ENCODE assay signal across 28 cellular contexts in genomic region chr22:30336752-30337460, GRCh38. TPM values are rescaled to one million over a fixed set of nuclear protein-coding genes. Genes with fewer than 3 reads are reported as not detected.
DNase-seq lines count a peak whose midpoint lies in the region; ATAC-seq and TF ChIP-seq lines count a peak whose summit lies in the region.
"Had no signal": no experiment of that assay in that cellular context is flagged by ENCODE, and none has a peak within 500 bp of the region (broad histone marks: within the 10 kb centered on the region; RNA-seq: fewer than 3 reads in every experiment).

No MANE protein-coding gene starts in this region.

- no peaks in the 10 kb centered on the region for H3K27me3 Mint-ChIP-seq in activated naive CD4-positive, alpha-beta T cell treated with anti-CD3 and anti-CD28 coated beads, Interleukin-2, amount 50 U/mL, for 24 hours

- WGBS in thyroid gland, 2 donors = 84 to 96% methylated on average over 4 of the region's 4 CpGs

- ATAC-seq in HG02840 (IDR thresholded peaks at IDR 0.05; ENCODE audit: low FRiP score, unreplicated experiment) = no peak
- ATAC-seq: GM12878; SK-N-SH treated with all-trans-retinoic acid at 6 μM for 48 hours; stimulated activated effector memory CD8-positive, alpha-beta T cell treated with anti-CD3 and anti-CD28 coated beads, Interleukin-12 subunit alpha, Interleukin-12 subunit beta, amount 100 ng/mL, for 72 hours had no signal

- no peak overlapping the region for H3K27ac ChIP-seq in thyroid gland
- H3K27ac ChIP-seq: BLaER1 treated with 17β-estradiol and CSF1 and Interleukin-3, amounts not matched to agents 10 nM and 100 nM; RWPE1; testis; uterus; WERI-Rb-1 had no signal

- H3K27ac Mint-ChIP-seq in activated naive CD4-positive, alpha-beta T cell treated with anti-CD3 and anti-CD28 coated beads, Interleukin-2, amount 50 U/mL, for 24 hours = peak overlapping the region; percentile 62

- H3K36me3 ChIP-seq in thyroid gland = peaks cover 91 to 92% of the 10 kb centered on the region in 2 donors
- H3K36me3 ChIP-seq: uterus had no signal

- no peaks in the 10 kb centered on the region for H3K9me3 ChIP-seq in thyroid gland
- H3K9me3 ChIP-seq: BLaER1 treated with 17β-estradiol and CSF1 and Interleukin-3, amounts not matched to agents 10 nM and 100 nM; testis; uterus had no signal

- no peak overlapping the region for H3K4me3 ChIP-seq in thyroid gland (replicated peaks in 1 of 3)
- H3K4me3 ChIP-seq: BLaER1 treated with 17β-estradiol and CSF1 and Interleukin-3, amounts not matched to agents 10 nM and 100 nM; dorsolateral prefrontal cortex; GM12878; smooth muscle cell; testis; uterus had no signal

- no peak for TF ChIP-seq POLR2A in thyroid gland (IDR thresholded peaks at IDR 0.05)

- no peaks in the 10 kb centered on the region for H3K9me3 Mint-ChIP-seq in activated naive CD4-positive, alpha-beta T cell treated with anti-CD3 and anti-CD28 coated beads, Interleukin-2, amount 50 U/mL, for 24 hours
- H3K9me3 Mint-ChIP-seq: stimulated activated effector memory CD8-positive, alpha-beta T cell treated with anti-CD3 and anti-CD28 coated beads, Interleukin-12 subunit alpha, Interleukin-12 subunit beta, amount 100 ng/mL, for 72 hours had no signal

- TF ChIP-seq CTCF in thyroid gland (IDR thresholded peaks at IDR 0.05) = no peak

- intact Hi-C loops in thyroid gland (cut with DNase I) = no loop called here

- no peaks in the 10 kb centered on the region for H3K27me3 ChIP-seq in thyroid gland
- H3K27me3 ChIP-seq: BLaER1 treated with 17β-estradiol and CSF1 and Interleukin-3, amounts not matched to agents 10 nM and 100 nM; dorsolateral prefrontal cortex; testis; uterus had no signal

- DNase-seq in activated naive CD4-positive, alpha-beta T cell treated with anti-CD3 and anti-CD28 coated beads, Interleukin-2, amount 50 U/mL, for 16 hours = no peak
- peak; percentile 88 for DNase-seq in cerebellum (ENCODE audit: low spot score)
- DNase-seq in hypothalamus (lab: John Stamatoyannopoulos, UW) = peak in 29 of 51 donors; percentile 5 to 73 (median 38)
- peak; percentile 54 to 72 for DNase-seq in thyroid gland
- DNase-seq in stimulated activated CD4-positive, alpha-beta T cell treated with anti-CD3 and anti-CD28 coated beads, Interleukin-4, amount 100 ng/mL, for 24 hours = no peak
- DNase-seq in DMS79 treated with DMSO at 0.1 percent for 48 hours (lab: John Stamatoyannopoulos, UW) = no peak
- DNase-seq: ACHN, activated gamma-delta T cell, aorta, IMR-90, kidney glomerular epithelial cell, mesenchymal stem cell, NCI-H1105, NCI-H2029, NCI-H345, NCI-H774, testis, uterus, WERI-Rb-1 had no signal

- peaks cover 8% of the 10 kb centered on the region for H3K36me3 Mint-ChIP-seq in activated naive CD4-positive, alpha-beta T cell treated with anti-CD3 and anti-CD28 coated beads, Interleukin-2, amount 50 U/mL, for 24 hours

- H3K4me1 ChIP-seq in thyroid gland = peaks cover 5 to 6% of the 10 kb centered on the region in 2 donors
- H3K4me1 ChIP-seq: BLaER1 treated with 17β-estradiol and CSF1 and Interleukin-3, amounts not matched to agents 10 nM and 100 nM; uterus had no signal

- H3K4me3 Mint-ChIP-seq in activated naive CD4-positive, alpha-beta T cell treated with anti-CD3 and anti-CD28 coated beads, Interleukin-2, amount 50 U/mL, for 24 hours = no peak overlapping the region
- H3K4me3 Mint-ChIP-seq: stimulated activated effector memory CD8-positive, alpha-beta T cell treated with anti-CD3 and anti-CD28 coated beads, Interleukin-12 subunit alpha, Interleukin-12 subunit beta, amount 100 ng/mL, for 72 hours had no signal

- peaks cover 15% of the 10 kb centered on the region for H3K4me1 Mint-ChIP-seq in activated naive CD4-positive, alpha-beta T cell treated with anti-CD3 and anti-CD28 coated beads, Interleukin-2, amount 50 U/mL, for 24 hours

RNA-seq across cellular contexts. Expression of gene TBC1D10A, which starts 10.2 kb away (rescaled TPM):
- total RNA-seq in cerebellum (6.4 TPM), thyroid gland (10 to 100 TPM; 28.4 to 44.7 (median 35.9) TPM)

RNA-seq across cellular contexts. Expression of gene SF3A1, which starts 19.8 kb away (rescaled TPM):
- total RNA-seq in cerebellum = 33.7 TPM
- 100 to 1,000 TPM in 3 of 4 donors, 10 to 100 TPM in 1; 52.8 to 193 (median 135) TPM for total RNA-seq in thyroid gland

RNA-seq across cellular contexts. Expression of gene CCDC157, which starts 19.9 kb away (rescaled TPM):
- 5.2 TPM for total RNA-seq in cerebellum
- 10 to 100 TPM in 3 of 4 donors, 1 to 10 TPM in 1; 8.1 to 18.3 (median 15.6) TPM for total RNA-seq in thyroid gland

RNA-seq across cellular contexts. Expression of gene CASTOR1, which starts 47.6 kb away (rescaled TPM):
- 4.9 TPM for total RNA-seq in cerebellum
- 10 to 100 TPM; 16.5 to 36.0 (median 27.7) TPM for total RNA-seq in thyroid gland

RNA-seq across cellular contexts. Expression of gene RNF215, which starts 50.3 kb away (rescaled TPM):
- total RNA-seq in cerebellum = 14.2 TPM
- 10 to 100 TPM; 14.8 to 25.5 (median 18.8) TPM for total RNA-seq in thyroid gland

Comparison
In these comparisons a context has a peak if more than half of its experiments do, and no peak if none do; other contexts are left out.
1. DNase-seq: peak in cerebellum (single experiment), hypothalamus (29 of 51) and thyroid gland (2 of 2); none in activated naive CD4-positive, alpha-beta T cell treated with anti-CD3 and anti-CD28 coated beads, Interleukin-2, amount 50 U/mL, for 16 hours (single experiment), stimulated activated CD4-positive, alpha-beta T cell treated with anti-CD3 and anti-CD28 coated beads, Interleukin-4, amount 100 ng/mL, for 24 hours (single experiment) and DMS79 treated with DMSO at 0.1 percent for 48 hours (single experiment).